Comparison of ENCODE assay signal across 14 cellular contexts in genomic region chr1:70071597-70071996, GRCh38.
A peak's percentile ranks its signal among the peaks of the same experiment; 100 is the strongest.
DNase-seq lines count a peak whose midpoint lies in the region; ATAC-seq and TF ChIP-seq lines count a peak whose summit lies in the region.
"Had no signal": no experiment of that assay in that cellular context is flagged by ENCODE, and none has a peak within 500 bp of the region (broad histone marks: within the 10 kb centered on the region; RNA-seq: fewer than 3 reads in every experiment).

No MANE protein-coding gene starts in this region.

- no peaks in the 10 kb centered on the region for H3K27me3 Mint-ChIP-seq in effector memory CD8-positive, alpha-beta T cell
- H3K27me3 Mint-ChIP-seq: activated naive CD8-positive, alpha-beta T cell treated with anti-CD3 and anti-CD28 coated beads for 36 hours had no signal

- H3K79me1 ChIP-seq in IMR-90 (ENCODE audit: low read depth in 1 of 2, low read length in 2 of 2): no peaks in the 10 kb centered on the region

- dilution Hi-C loops in IMR-90 (cut with HindIII; ENCODE audit: low sequenced_read_pairs, unreplicated experiment): no loop called here

- no peak overlapping the region for H3K9ac ChIP-seq in IMR-90 (ENCODE audit: low read depth, low read length)

- WGBS in IMR-90 (ENCODE audit: extremely low coverage in 2 of 2, insufficient read length in 1 of 2), 2 experiments: no CpG with 5 or more reads among the region's 4 CpGs

- H2BK120ac ChIP-seq in IMR-90 (ENCODE audit: low read depth, low read length): peak overlapping the region; percentile 62; the same call in 1 of the 2 replicates

- no peak overlapping the region for H3K23ac ChIP-seq in IMR-90 (ENCODE audit: low read depth, low read length)

- H3K4me3 Mint-ChIP-seq in effector memory CD8-positive, alpha-beta T cell: no peak overlapping the region
- H3K4me3 Mint-ChIP-seq: activated naive CD8-positive, alpha-beta T cell treated with anti-CD3 and anti-CD28 coated beads for 36 hours had no signal

- no peak overlapping the region for H4K5ac ChIP-seq in IMR-90 (ENCODE audit: low read depth, low read length)

- ATAC-seq in IMR-90 (ENCODE audit: low read depth) (peak; percentile 62), lower lobe of right lung (no peak)
- no peak for ATAC-seq in effector memory CD8-positive, alpha-beta T cell (replicated peaks)

- H3K18ac ChIP-seq in IMR-90 (ENCODE audit: low read depth, low read length): peak overlapping the region; percentile 74; the same call in 1 of the 2 replicates

- peak; percentile 44 for DNase-seq in AG08395 (ENCODE audit: low spot score)
- peak; percentile 71 for DNase-seq in IMR-90
- DNase-seq in astrocyte of the cerebellum (ENCODE audit: low read depth): peak; percentile 56
- DNase-seq in midbrain (lab: John Stamatoyannopoulos, UW): peak; percentile 2
- DNase-seq in effector CD8-positive, alpha-beta T cell (lab: John Stamatoyannopoulos, UW): no peak
- DNase-seq in lower lobe of right lung: no peak
- DNase-seq in AML-193 (lab: John Stamatoyannopoulos, UW): no peak
- DNase-seq in effector memory CD8-positive, alpha-beta T cell: no peak
- DNase-seq: activated CD4-positive, alpha-beta T cell treated with anti-CD3 and anti-CD28 coated beads for 1 hour; activated naive CD8-positive, alpha-beta T cell treated with anti-CD3 and anti-CD28 coated beads for 36 hours; erythroblast; NCI-H1436; NCI-H526; RPMI8226 had no signal

- POLR2A ChIA-PET in IMR-90 (lab: Charles Lee; ENCODE audit: unreplicated experiment): no interaction called here

- H3K27ac ChIP-seq in IMR-90 (ENCODE audit: insufficient read depth, low read length) (no peak overlapping the region; the same call in 1 of the 2 replicates), lower lobe of right lung (no peak overlapping the region)

- H3K4me3 ChIP-seq in IMR-90 (ENCODE audit: insufficient read depth, low read depth, low read length) (no peak overlapping the region), astrocyte of the cerebellum (ENCODE audit: low read depth, low read length) (no peak overlapping the region), lower lobe of right lung (no peak overlapping the region)

- intact Hi-C loops in IMR-90 (cut with micrococcal nuclease): no loop called here
- intact Hi-C loops in lower lobe of right lung (cut with DNase I): no loop called here

- H4K20me1 ChIP-seq in IMR-90 (ENCODE audit: insufficient read depth, low read length): no peaks in the 10 kb centered on the region

- no TSS peak for BruUV-seq in IMR-90 (replicated peaks; lab: Mats Ljungman, UMichigan)

- no peaks in the 10 kb centered on the region for H3K9me3 Mint-ChIP-seq in effector memory CD8-positive, alpha-beta T cell

- CTCF ChIA-PET in IMR-90 (lab: Yijun Ruan, JAX): interaction anchor here (0.7 to 0.9 kb wide), 2 partner anchors 19 to 58 kb away, joined by 3 read pairs; no protein-coding TSS in a partner anchor

- no peak overlapping the region for H3K56ac ChIP-seq in IMR-90 (ENCODE audit: extremely low read depth, insufficient read depth, low read length)

- H3K4me1 ChIP-seq in IMR-90 (ENCODE audit: control insufficient read depth, insufficient read depth, low read length): peaks cover 6% of the 10 kb centered on the region
- no peaks in the 10 kb centered on the region for H3K4me1 ChIP-seq in lower lobe of right lung

- no peak for TF ChIP-seq CTCF in IMR-90 (conservative IDR thresholded peaks at IDR 0.05; ENCODE audit: low read depth, low read length)
- TF ChIP-seq CTCF in astrocyte of the cerebellum (IDR thresholded peaks at IDR 0.05; ENCODE audit: low read depth, low read length, missing control alignments): no peak
- TF ChIP-seq CTCF in lower lobe of right lung (IDR thresholded peaks at IDR 0.05): no peak

- H3K36me3 Mint-ChIP-seq in effector memory CD8-positive, alpha-beta T cell (ENCODE audit: insufficient read depth): no peaks in the 10 kb centered on the region
- H3K36me3 Mint-ChIP-seq: activated naive CD8-positive, alpha-beta T cell treated with anti-CD3 and anti-CD28 coated beads for 36 hours had no signal

- H4K8ac ChIP-seq in IMR-90 (ENCODE audit: low read depth in 2 of 2, low read length in 2 of 2): peak overlapping the region in 1 of 2 experiments; percentile 38; a peak in 1 of 4 replicates

- in situ Hi-C loops in IMR-90 (cut with MboI; ENCODE audit: low sequenced_read_pairs) (no loop called here), astrocyte of the cerebellum (cut with HindIII; ENCODE audit: low sequenced_read_pairs) (no loop called here)

- TF ChIP-seq RAD21 in IMR-90 (IDR thresholded peaks at IDR 0.05; ENCODE audit: low read length): no peak

- TF ChIP-seq POLR2A in IMR-90 (IDR thresholded peaks at IDR 0.05; ENCODE audit: low read depth, low read length): no peak

- no peak overlapping the region for H3K4ac ChIP-seq in IMR-90 (ENCODE audit: low read depth, low read length)

- peak overlapping the region; percentile 73 for H2BK5ac ChIP-seq in IMR-90 (ENCODE audit: low read depth, low read length, poor library complexity, severe bottlenecking)

- no peak overlapping the region for H2BK20ac ChIP-seq in IMR-90 (ENCODE audit: low read depth, low read length)

- H3K14ac ChIP-seq in IMR-90 (replicated peaks; ENCODE audit: low read depth, low read length): no peak overlapping the region

- no peak overlapping the region for H3K27ac Mint-ChIP-seq in effector memory CD8-positive, alpha-beta T cell
- H3K27ac Mint-ChIP-seq: activated naive CD8-positive, alpha-beta T cell treated with anti-CD3 and anti-CD28 coated beads for 36 hours had no signal

- H3K9me3 ChIP-seq in IMR-90 (ENCODE audit: control insufficient read depth, insufficient read depth, low read length): no peaks in the 10 kb centered on the region
- no peaks in the 10 kb centered on the region for H3K9me3 ChIP-seq in lower lobe of right lung

- H3K9me1 ChIP-seq in IMR-90 (ENCODE audit: insufficient read depth, low read length): 0 out of 2 replicates have a peak, but pooled peaks cover 5% of the 10 kb centered on the region

- no peaks in the 10 kb centered on the region for H3K4me1 Mint-ChIP-seq in effector memory CD8-positive, alpha-beta T cell (ENCODE audit: low read depth in 2 of 2)
- H3K4me1 Mint-ChIP-seq: activated naive CD8-positive, alpha-beta T cell treated with anti-CD3 and anti-CD28 coated beads for 36 hours had no signal

- H3K27me3 ChIP-seq in IMR-90 (ENCODE audit: control insufficient read depth, insufficient read depth, low read length): no peaks in the 10 kb centered on the region
- H3K27me3 ChIP-seq in lower lobe of right lung (ENCODE audit: low read depth): no peaks in the 10 kb centered on the region

- no peak overlapping the region for H2BK15ac ChIP-seq in IMR-90 (ENCODE audit: low read depth, low read length)

- peak overlapping the region; percentile 74; the same call in 1 of the 2 replicates for H3K4me2 ChIP-seq in IMR-90 (ENCODE audit: low read depth, low read length)

- no peak overlapping the region for H2AK5ac ChIP-seq in IMR-90 (ENCODE audit: low read depth, low read length)

- H2AK9ac ChIP-seq in IMR-90 (replicated peaks; ENCODE audit: low read depth, low read length, poor library complexity): no peak overlapping the region

- H4K91ac ChIP-seq in IMR-90 (ENCODE audit: insufficient read depth, low read depth, low read length): no peak overlapping the region

- H3K36me3 ChIP-seq in IMR-90 (ENCODE audit: control insufficient read depth, insufficient read depth, low read length): no peaks in the 10 kb centered on the region
- H3K36me3 ChIP-seq in lower lobe of right lung: no peaks in the 10 kb centered on the region

- H2AFZ ChIP-seq in IMR-90 (replicated peaks; ENCODE audit: low read length, poor library complexity): no peak overlapping the region

TF ChIP-seq in IMR-90, 13 proteins besides CTCF, POLR2A, EP300 and RAD21:
- TF ChIP-seq RCOR1 (IDR thresholded peaks at IDR 0.05; ENCODE audit: insufficient replicate concordance, low read length) (no peak), ELK1 (IDR thresholded peaks at IDR 0.05; ENCODE audit: borderline replicate concordance, low read depth, low read length) (no peak), CHD1 (IDR thresholded peaks at IDR 0.05; ENCODE audit: low read depth, low read length) (no peak), USF2 (IDR thresholded peaks at IDR 0.05; ENCODE audit: low read depth, low read length) (no peak), BHLHE40 (IDR thresholded peaks at IDR 0.05; ENCODE audit: low read depth, low read length) (no peak), MXI1 (IDR thresholded peaks at IDR 0.05; ENCODE audit: borderline replicate concordance, low read depth, low read length) (no peak), FOS (IDR thresholded peaks at IDR 0.05; ENCODE audit: low read depth, low read length) (no peak), MAZ (IDR thresholded peaks at IDR 0.05; ENCODE audit: borderline replicate concordance, low read depth, low read length) (no peak), SMC3 (IDR thresholded peaks at IDR 0.05; ENCODE audit: low read depth, low read length) (no peak), MAFK (IDR thresholded peaks at IDR 0.05; ENCODE audit: low read depth, low read length) (no peak), NFE2L2 (IDR thresholded peaks at IDR 0.05; ENCODE audit: low read depth, low read length) (no peak), CEBPB (IDR thresholded peaks at IDR 0.05; ENCODE audit: low read depth, low read length) (no peak)

Comparison
In these comparisons a context has a peak if more than half of its experiments do, and no peak if none do; other contexts are left out.
1. DNase-seq: peak in AG08395 (single experiment), IMR-90 (single experiment), astrocyte of the cerebellum (single experiment) and midbrain (single experiment); none in effector CD8-positive, alpha-beta T cell (single experiment), lower lobe of right lung (single experiment), AML-193 (0 of 2) and effector memory CD8-positive, alpha-beta T cell (0 of 3).